8 cellular contexts compared by ENCODE assay signal in genomic region chr14:20681348-20682126, GRCh38. TPM values are rescaled to one million over a fixed set of nuclear protein-coding genes. Genes with fewer than 3 reads are reported as not detected.
A peak's percentile ranks its signal among the peaks of the same experiment; 100 is the strongest.
DNase-seq lines count a peak whose midpoint lies in the region; ATAC-seq and TF ChIP-seq lines count a peak whose summit lies in the region.

No MANE protein-coding gene starts in this region.

- no peak for ATAC-seq in GM18858 (IDR thresholded peaks at IDR 0.05; ENCODE audit: unreplicated experiment)

- peaks cover 3% of the 10 kb centered on the region; the same call in 1 of the 2 replicates for H3K27me3 Mint-ChIP-seq in HFFc6 (ENCODE audit: insufficient read depth)

- no peak overlapping the region; the same call in 1 of the 2 replicates for H3K27ac Mint-ChIP-seq in HFFc6

- H3K4me3 Mint-ChIP-seq in HFFc6 = no peak overlapping the region

- H3K4me1 Mint-ChIP-seq in HFFc6 (ENCODE audit: low read depth) = peaks cover 32% of the 10 kb centered on the region

- no peaks in the 10 kb centered on the region for H3K36me3 Mint-ChIP-seq in HFFc6 (ENCODE audit: low read depth)

- H3K9me3 Mint-ChIP-seq in HFFc6 = no peaks in the 10 kb centered on the region

- TF ChIP-seq CTCF in HFFc6 (IDR thresholded peaks at IDR 0.05) (no peak), choroid plexus epithelial cell (conservative IDR thresholded peaks at IDR 0.05; ENCODE audit: low read depth, low read length) (no peak)

- DNase-seq in ELF-1 (ENCODE audit: low read depth, low spot score) = peak; percentile 98
- peak; percentile 89 for DNase-seq in HFFc6
- peak; percentile 83 for DNase-seq in NCI-H2227 (lab: John Stamatoyannopoulos, UW; ENCODE audit: unreplicated experiment)
- peak; percentile 86 for DNase-seq in activated CD4-positive, CD25-positive, alpha-beta regulatory T cell treated with anti-CD3 and anti-CD28 coated beads, Interleukin-2, amount 50 U/mL, for 72 hours
- peak; percentile 92 for DNase-seq in choroid plexus epithelial cell (ENCODE audit: low read depth)
- DNase-seq in kidney tubule cell (ENCODE audit: low spot score) = peak; percentile 93
- DNase-seq in stimulated activated CD4-positive, alpha-beta T cell treated with anti-CD3 and anti-CD28 coated beads, Interleukin-15, amount 100 ng/mL, for 48 hours (ENCODE audit: low read depth in 2 of 2) = peak; percentile 80 to 83

- H3K4me3 ChIP-seq in choroid plexus epithelial cell (ENCODE audit: low read depth, low read length) = peak overlapping the region; percentile 88

RNA-seq across cellular contexts. Expression of gene RNASE4, which starts 2.8 kb away (rescaled TPM):
- 1 to 10 TPM; 2.8 to 6.9 (median 5.3) TPM for total RNA-seq in HFFc6 (2021; fragmentation: NEBNext Ultra II Directional; extraction: Animal tissue kit (Norgen Biotek cat#: 25700))

RNA-seq across cellular contexts. Expression of gene ANG, which starts 7.0 kb away (rescaled TPM):
- 1 to 10 TPM; 2.4 to 4.0 (median 3.2) TPM for total RNA-seq in HFFc6 (2021; fragmentation: NEBNext Ultra II Directional; extraction: Animal tissue kit (Norgen Biotek cat#: 25700))

RNA-seq across cellular contexts. Expression of gene OR6S1, which starts 40.0 kb away (rescaled TPM):
- total RNA-seq in HFFc6 (2021; fragmentation: NEBNext Ultra II Directional; extraction: Animal tissue kit (Norgen Biotek cat#: 25700)) = not detected
